Comparison of ENCODE assay signal across 19 cellular contexts in the genomic region with DNA sequence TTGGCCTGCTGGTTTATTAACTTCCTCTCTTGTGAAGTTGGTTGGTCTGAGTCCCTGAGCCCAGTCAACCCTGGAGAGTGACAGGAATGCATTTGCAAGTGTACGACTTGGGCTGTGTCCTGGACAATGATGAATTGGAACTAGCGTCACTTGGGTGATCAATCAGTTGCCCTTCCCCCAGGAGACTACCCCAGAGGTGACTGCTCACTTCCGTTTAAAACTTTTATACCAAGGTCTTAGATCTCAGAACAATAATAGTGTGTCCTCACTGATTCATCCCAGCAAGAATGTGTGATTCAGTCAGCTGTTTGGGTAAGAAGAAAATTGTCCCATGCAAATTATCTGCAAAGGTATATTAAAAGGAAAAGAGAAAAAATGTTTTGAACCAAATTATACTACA.
DNase-seq lines count a peak whose midpoint lies in the region; ATAC-seq and TF ChIP-seq lines count a peak whose summit lies in the region.
"Had no signal": no experiment of that assay in that cellular context is flagged by ENCODE, and none has a peak within 500 bp of the region (broad histone marks: within the 10 kb centered on the region; RNA-seq: fewer than 3 reads in every experiment).

No MANE protein-coding gene starts in this region.

- H3K4me3 Mint-ChIP-seq in natural killer cell, result no peak overlapping the region
- no peak overlapping the region for H3K4me3 Mint-ChIP-seq in activated naive CD8-positive, alpha-beta T cell treated with anti-CD3 and anti-CD28 coated beads, Interleukin-2, amount 50 U/mL, for 24 hours
- H3K4me3 Mint-ChIP-seq: activated CD4-positive, alpha-beta T cell treated with anti-CD3 and anti-CD28 coated beads, Interleukin-2, amount 10 ng/mL, durations not matched to agents 24 days and 14 days; CD4-positive, alpha-beta T cell had no signal

- no peak overlapping the region for H3K27ac Mint-ChIP-seq in natural killer cell
- no peak overlapping the region for H3K27ac Mint-ChIP-seq in activated naive CD8-positive, alpha-beta T cell treated with anti-CD3 and anti-CD28 coated beads, Interleukin-2, amount 50 U/mL, for 24 hours
- H3K27ac Mint-ChIP-seq: activated CD4-positive, alpha-beta T cell treated with anti-CD3 and anti-CD28 coated beads, Interleukin-2, amount 10 ng/mL, durations not matched to agents 24 days and 14 days; CD4-positive, alpha-beta T cell had no signal

- ATAC-seq in esophagus mucosa (peak; percentile 76), natural killer cell (no peak)
- ATAC-seq in activated naive CD8-positive, alpha-beta T cell treated with anti-CD3 and anti-CD28 coated beads, Interleukin-2, amount 50 U/mL, for 24 hours, result no peak

- no peaks in the 10 kb centered on the region for H3K36me3 Mint-ChIP-seq in natural killer cell
- no peaks in the 10 kb centered on the region for H3K36me3 Mint-ChIP-seq in activated naive CD8-positive, alpha-beta T cell treated with anti-CD3 and anti-CD28 coated beads, Interleukin-2, amount 50 U/mL, for 24 hours (ENCODE audit: low read depth)

- no peak for TF ChIP-seq CTCF in natural killer cell (IDR thresholded peaks at IDR 0.05)

- intact Hi-C loops in natural killer cell (cut with micrococcal nuclease), result no loop called here

- no peaks in the 10 kb centered on the region for H3K9me3 Mint-ChIP-seq in natural killer cell
- no peaks in the 10 kb centered on the region for H3K9me3 Mint-ChIP-seq in activated naive CD8-positive, alpha-beta T cell treated with anti-CD3 and anti-CD28 coated beads, Interleukin-2, amount 50 U/mL, for 24 hours
- H3K9me3 Mint-ChIP-seq: activated CD4-positive, alpha-beta T cell treated with anti-CD3 and anti-CD28 coated beads, Interleukin-2, amount 10 ng/mL, durations not matched to agents 24 days and 14 days; CD4-positive, alpha-beta T cell had no signal

- DNase-seq in GM04504 (ENCODE audit: low read depth) (peak; percentile 27), RPMI7951 (ENCODE audit: low read depth) (peak; percentile 67), renal cortical epithelial cell (ENCODE audit: low read depth) (peak; percentile 94), NCI-H2081 treated with DMSO at 0.1 percent for 48 hours (lab: John Stamatoyannopoulos, UW) (no peak), natural killer cell (no peak), NCI-H1092 (lab: John Stamatoyannopoulos, UW) (no peak)
- no peak for DNase-seq in activated naive CD8-positive, alpha-beta T cell treated with anti-CD3 and anti-CD28 coated beads, Interleukin-2, amount 50 U/mL, for 24 hours
- DNase-seq: activated CD4-positive, alpha-beta T cell treated with anti-CD3 and anti-CD28 coated beads, Interleukin-2, amount 10 ng/mL, durations not matched to agents 24 days and 14 days; activated T-cell treated with anti-CD3 and anti-CD28 coated beads, Interleukin-2, amount 50 U/mL, for 48 hours; amniotic stem cell; CD4-positive, alpha-beta T cell; dorsolateral prefrontal cortex; GF-D8; glutamatergic neuron; kidney; NCI-H1694; stimulated activated CD4-positive, alpha-beta T cell treated with anti-CD3 and anti-CD28 coated beads, Interleukin-2, amount 100 ng/mL, for 48 hours; upper lobe of right lung had no signal

- peaks cover 8 to 10% of the 10 kb centered on the region in 2 donors for H3K27me3 Mint-ChIP-seq in natural killer cell (ENCODE audit: low read depth in 2 of 2)
- H3K27me3 Mint-ChIP-seq in activated naive CD8-positive, alpha-beta T cell treated with anti-CD3 and anti-CD28 coated beads, Interleukin-2, amount 50 U/mL, for 24 hours, result no peaks in the 10 kb centered on the region

- no peaks in the 10 kb centered on the region for H3K4me1 Mint-ChIP-seq in natural killer cell
- H3K4me1 Mint-ChIP-seq in activated naive CD8-positive, alpha-beta T cell treated with anti-CD3 and anti-CD28 coated beads, Interleukin-2, amount 50 U/mL, for 24 hours, result no peaks in the 10 kb centered on the region
- H3K4me1 Mint-ChIP-seq: activated CD4-positive, alpha-beta T cell treated with anti-CD3 and anti-CD28 coated beads, Interleukin-2, amount 10 ng/mL, durations not matched to agents 24 days and 14 days had no signal

Comparison
In these comparisons a context has a peak if more than half of its experiments do, and no peak if none do; other contexts are left out.
1. DNase-seq: peak in GM04504 (single experiment), RPMI7951 (single experiment) and renal cortical epithelial cell (single experiment); none in NCI-H2081 treated with DMSO at 0.1 percent for 48 hours (single experiment), natural killer cell (single experiment), NCI-H1092 (single experiment) and activated naive CD8-positive, alpha-beta T cell treated with anti-CD3 and anti-CD28 coated beads, Interleukin-2, amount 50 U/mL, for 24 hours (single experiment).